Comparison of ENCODE assay signal across 31 cellular contexts in the genomic region with DNA sequence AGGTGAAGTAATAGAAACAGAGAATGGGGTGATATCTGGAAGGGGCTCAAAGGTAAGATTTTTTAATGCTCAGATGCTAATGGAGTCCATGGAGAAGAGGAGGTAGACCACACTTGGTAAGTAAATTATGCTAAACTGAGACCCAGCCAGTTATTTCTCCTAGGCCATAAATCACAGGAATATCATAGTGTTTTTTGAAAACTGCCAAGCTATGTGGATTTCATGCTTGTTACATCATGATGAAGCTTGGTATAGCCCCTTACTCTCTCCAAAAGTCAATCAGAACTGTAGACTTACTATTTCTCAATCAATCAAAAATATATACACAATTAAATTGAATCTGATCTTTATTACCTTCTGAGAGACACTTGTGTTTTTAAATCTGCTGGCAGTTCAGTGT.
"Had no signal": no experiment of that assay in that cellular context is flagged by ENCODE, and none has a peak within 500 bp of the region (broad histone marks: within the 10 kb centered on the region; RNA-seq: fewer than 3 reads in every experiment).

No MANE protein-coding gene starts in this region.

- ATAC-seq: activated CD4-positive, alpha-beta T cell treated with anti-CD3 and anti-CD28 coated beads for 36 hours; activated CD4-positive, CD25-positive, alpha-beta regulatory T cell treated with anti-CD3 and anti-CD28 coated beads, Interleukin-2, amount 50 U/mL, for 24 hours; activated CD8-positive, alpha-beta memory T cell treated with anti-CD3 and anti-CD28 coated beads, Interleukin-2, amount 10 ng/mL, durations not matched to agents 7 days and 5 days; activated CD8-positive, alpha-beta T cell treated with anti-CD3 and anti-CD28 coated beads, Interleukin-2, amount 10 ng/mL, durations not matched to agents 7 days and 5 days; activated naive CD8-positive, alpha-beta T cell treated with anti-CD3 and anti-CD28 coated beads, Interleukin-2, amount 50 U/mL, for 24 hours; WTC11 had no signal

- H3K27me3 ChIP-seq: ascending aorta, cardiac muscle cell had no signal

- H3K27ac ChIP-seq: ascending aorta, cardiac muscle cell, WERI-Rb-1 had no signal

- H3K4me3 ChIP-seq: ascending aorta, cardiac muscle cell had no signal

- H3K4me1 ChIP-seq: ascending aorta had no signal

- H3K36me3 ChIP-seq: ascending aorta, cardiac muscle cell, WERI-Rb-1 had no signal

- DNase-seq: activated CD4-positive, alpha-beta memory T cell treated with anti-CD3 and anti-CD28 coated beads, Interleukin-2, amount 10 ng/mL, durations not matched to agents 7 days and 5 days; activated CD4-positive, alpha-beta T cell treated with anti-CD3 and anti-CD28 coated beads for 1 hour; activated CD4-positive, alpha-beta T cell treated with anti-CD3 and anti-CD28 coated beads for 36 hours; activated CD4-positive, alpha-beta T cell treated with anti-CD3 and anti-CD28 coated beads for 48 hours; activated CD4-positive, alpha-beta T cell treated with anti-CD3 and anti-CD28 coated beads, Interleukin-2, amount 10 ng/mL, durations not matched to agents 7 days and 5 days; activated CD4-positive, alpha-beta T cell treated with anti-CD3 and anti-CD28 coated beads, Interleukin-2, amount 50 U/mL, for 48 hours; activated CD4-positive, CD25-positive, alpha-beta regulatory T cell; activated CD8-positive, alpha-beta memory T cell treated with anti-CD3 and anti-CD28 coated beads for 24 hours; activated CD8-positive, alpha-beta memory T cell treated with anti-CD3 and anti-CD28 coated beads, Interleukin-2, amount 10 ng/mL, durations not matched to agents 7 days and 5 days; activated CD8-positive, alpha-beta memory T cell treated with anti-CD3 and anti-CD28 coated beads, Interleukin-2, amount 50 U/mL, for 48 hours; activated CD8-positive, alpha-beta T cell treated with anti-CD3 and anti-CD28 coated beads, Interleukin-2, amount 10 ng/mL, durations not matched to agents 7 days and 5 days; activated effector memory CD4-positive, alpha-beta T cell treated with Interleukin-2 at 50 U/mL for 16 hours; activated gamma-delta T cell; activated naive CD4-positive, alpha-beta T cell treated with anti-CD3 and anti-CD28 coated beads, Interleukin-2, amount 10 ng/mL, durations not matched to agents 7 days and 5 days; activated naive CD4-positive, alpha-beta T cell treated with Interleukin-2 at 50 U/mL for 16 hours; activated naive CD8-positive, alpha-beta T cell treated with anti-CD3 and anti-CD28 coated beads, Interleukin-2, amount 10 ng/mL, durations not matched to agents 7 days and 5 days; activated naive CD8-positive, alpha-beta T cell treated with anti-CD3 and anti-CD28 coated beads, Interleukin-2, amount 50 U/mL, for 24 hours; activated T-cell treated with anti-CD3 and anti-CD28 coated beads, Interleukin-2, amount 50 U/mL, for 24 hours; activated T-cell treated with anti-CD3 and anti-CD28 coated beads, Interleukin-2, amount 50 U/mL, for 48 hours; amygdala; anterior cingulate cortex; caudate nucleus; cerebellar nuclear complex; T-helper 1 cell; T-helper 2 cell; T-helper 9 cell; WERI-Rb-1 had no signal

- H3K9me3 ChIP-seq: ascending aorta had no signal
